31 cellular contexts compared by ENCODE assay signal in the genomic region with DNA sequence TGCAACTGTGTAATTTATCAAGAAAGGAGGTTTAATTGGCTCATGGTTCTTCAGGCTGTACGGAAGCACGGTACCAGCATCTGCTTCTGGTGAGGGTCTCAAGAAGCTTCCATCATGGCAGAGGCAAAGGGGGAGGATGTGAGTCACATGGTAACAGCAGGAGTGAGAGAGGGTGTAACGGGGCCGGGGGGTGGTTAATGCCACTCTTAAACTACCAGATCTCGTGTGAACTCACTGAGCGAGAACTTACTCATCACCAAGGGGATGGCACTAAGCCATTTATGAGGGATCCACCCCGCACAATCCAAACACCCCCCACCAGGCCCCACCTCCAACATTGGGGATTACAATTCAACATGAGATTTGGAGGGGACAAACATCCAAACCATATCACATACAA.
"Had no signal": no experiment of that assay in that cellular context is flagged by ENCODE, and none has a peak within 500 bp of the region (broad histone marks: within the 10 kb centered on the region; RNA-seq: fewer than 3 reads in every experiment).

No MANE protein-coding gene starts in this region.

- H3K27me3 ChIP-seq: adrenal gland had no signal

- H2AFZ ChIP-seq: PC-9 had no signal

- H3K4me3 ChIP-seq: adrenal gland, PC-9 had no signal

- FAIRE-seq: bronchial epithelial cell, RCC 7860 had no signal

- H3K36me3 Mint-ChIP-seq: brain had no signal

- H3K4me2 ChIP-seq: PC-9 had no signal

- H3K4me1 Mint-ChIP-seq: activated CD4-positive, alpha-beta T cell treated with anti-CD3 and anti-CD28 coated beads, Interleukin-2, amount 10 ng/mL, durations not matched to agents 24 days and 14 days; brain had no signal

- H3K27ac Mint-ChIP-seq: activated CD4-positive, alpha-beta T cell treated with anti-CD3 and anti-CD28 coated beads, Interleukin-2, amount 10 ng/mL, durations not matched to agents 24 days and 14 days; activated CD8-positive, alpha-beta T cell treated with anti-CD3 and anti-CD28 coated beads for 36 hours; activated naive CD4-positive, alpha-beta T cell treated with anti-CD3 and anti-CD28 coated beads for 36 hours; activated naive CD4-positive, alpha-beta T cell treated with anti-CD3 and anti-CD28 coated beads, Interleukin-2, amount 50 U/mL, for 72 hours; brain had no signal

- H3K36me3 ChIP-seq: adrenal gland had no signal

- H3K27ac ChIP-seq: adrenal gland, PC-9 had no signal

- ATAC-seq: activated CD8-positive, alpha-beta T cell treated with anti-CD3 and anti-CD28 coated beads for 36 hours; activated naive CD4-positive, alpha-beta T cell treated with anti-CD3 and anti-CD28 coated beads, Interleukin-2, amount 50 U/mL, for 72 hours had no signal

- H3K4me3 Mint-ChIP-seq: activated CD4-positive, alpha-beta T cell treated with anti-CD3 and anti-CD28 coated beads, Interleukin-2, amount 10 ng/mL, durations not matched to agents 24 days and 14 days; activated CD8-positive, alpha-beta T cell treated with anti-CD3 and anti-CD28 coated beads for 36 hours; activated naive CD4-positive, alpha-beta T cell treated with anti-CD3 and anti-CD28 coated beads for 36 hours; brain had no signal

- H3K9me3 ChIP-seq: adrenal gland had no signal

- DNase-seq: activated CD4-positive, alpha-beta T cell treated with anti-CD3 and anti-CD28 coated beads, Interleukin-2, amount 10 ng/mL, durations not matched to agents 24 days and 14 days; activated CD4-positive, alpha-beta T cell treated with anti-CD3 and anti-CD28 coated beads, Interleukin-2, amount 50 U/mL, for 4 hours; activated CD8-positive, alpha-beta T cell treated with anti-CD3 and anti-CD28 coated beads for 36 hours; activated gamma-delta T cell treated with Interleukin-2 at 50 U/mL for 16 hours; activated naive CD4-positive, alpha-beta T cell treated with anti-CD3 and anti-CD28 coated beads for 36 hours; activated T-cell treated with anti-CD3 and anti-CD28 coated beads, Interleukin-2, amount 50 U/mL, for 48 hours; adrenal gland; caudate nucleus; cerebellar nuclear complex; NCI-H1092 treated with DMSO at 0.1 percent for 48 hours; NCI-H1417; NCI-H146; NCI-H187; NCI-H2029 treated with DMSO at 0.1 percent for 48 hours; NCI-H2107; NCI-H2171; NCI-H2227 treated with DMSO at 0.1 percent for 48 hours; NCI-H446; NCI-H510A treated with DMSO at 0.1 percent for 48 hours; NCI-H526 treated with DMSO at 0.1 percent for 48 hours; NCI-H774; PC-9; Right ventricle myocardium superior; SW 1271; T-helper 1 cell; T-helper 2 cell; T1000 had no signal
